Comparison of ENCODE assay signal across 11 cellular contexts in genomic region chr14:69710378-69710777, GRCh38. TPM values are rescaled to one million over a fixed set of nuclear protein-coding genes. Genes with fewer than 3 reads are reported as not detected.
DNase-seq lines count a peak whose midpoint lies in the region; ATAC-seq and TF ChIP-seq lines count a peak whose summit lies in the region.
"Had no signal": no experiment of that assay in that cellular context is flagged by ENCODE, and none has a peak within 500 bp of the region (broad histone marks: within the 10 kb centered on the region; RNA-seq: fewer than 3 reads in every experiment).

No MANE protein-coding gene starts in this region.

- no peak overlapping the region for H3K9ac ChIP-seq in IMR-90 (ENCODE audit: low read depth, low read length)
- no peak overlapping the region for H3K9ac ChIP-seq in MM.1S (ENCODE audit: low read length)
- no peak overlapping the region for H3K9ac ChIP-seq in PC-3 (ENCODE audit: low read length)
- H3K9ac ChIP-seq: SK-N-SH had no signal

- H3F3A ChIP-seq in MM.1S (ENCODE audit: insufficient read depth, low read length): peaks cover 15% of the 10 kb centered on the region
- no peaks in the 10 kb centered on the region for H3F3A ChIP-seq in PC-3 (ENCODE audit: low read length, unreplicated experiment)

- no peak for TF ChIP-seq POLR2A in IMR-90 (IDR thresholded peaks at IDR 0.05; ENCODE audit: low read depth, low read length)

- no peak overlapping the region for H3K18ac ChIP-seq in IMR-90 (ENCODE audit: low read depth, low read length)

- no peaks in the 10 kb centered on the region for H4K20me1 ChIP-seq in IMR-90 (ENCODE audit: insufficient read depth, low read length)
- no peaks in the 10 kb centered on the region for H4K20me1 ChIP-seq in MM.1S (ENCODE audit: insufficient read depth, low read length)
- no peaks in the 10 kb centered on the region for H4K20me1 ChIP-seq in PC-3 (ENCODE audit: low read length)

- H3K79me1 ChIP-seq in IMR-90 (ENCODE audit: low read depth in 1 of 2, low read length in 2 of 2): peaks cover 6 to 37% of the 10 kb centered on the region in 2 experiments; a peak in 3 of 4 replicates

- H3K4ac ChIP-seq in IMR-90 (ENCODE audit: low read depth, low read length): no peak overlapping the region

- H3K27ac ChIP-seq in IMR-90 (ENCODE audit: insufficient read depth, low read length): no peak overlapping the region
- H3K27ac ChIP-seq in naive thymus-derived CD4-positive, alpha-beta T cell (ENCODE audit: low read depth, low read length): no peak overlapping the region
- H3K27ac ChIP-seq in MM.1S (ENCODE audit: low read length): no peak overlapping the region
- H3K27ac ChIP-seq in PC-3 (ENCODE audit: low read length): no peak overlapping the region

- peaks cover 0 to 2% (median 2%) of the 10 kb centered on the region in 3 donors for H3K27me3 Mint-ChIP-seq in CD14-positive monocyte (ENCODE audit: low read depth in 3 of 3)
- no peaks in the 10 kb centered on the region for H3K27me3 Mint-ChIP-seq in activated naive CD8-positive, alpha-beta T cell treated with anti-CD3 and anti-CD28 coated beads, Interleukin-2, amount 50 U/mL, for 24 hours
- H3K27me3 Mint-ChIP-seq in naive thymus-derived CD4-positive, alpha-beta T cell: no peaks in the 10 kb centered on the region

- H3K4me2 ChIP-seq in IMR-90 (ENCODE audit: low read depth, low read length) (no peak overlapping the region), MM.1S (ENCODE audit: low read depth, low read length) (no peak overlapping the region), PC-3 (ENCODE audit: low read length) (no peak overlapping the region)
- H3K4me2 ChIP-seq: SK-N-SH had no signal

- H3K4me3 ChIP-seq in IMR-90 (ENCODE audit: insufficient read depth, low read depth, low read length) (no peak overlapping the region), MM.1S (ENCODE audit: low read length) (no peak overlapping the region), PC-3 (ENCODE audit: low read length) (no peak overlapping the region)
- no peak overlapping the region for H3K4me3 ChIP-seq in naive thymus-derived CD4-positive, alpha-beta T cell (ENCODE audit: low read length)
- H3K4me3 ChIP-seq: tibial artery had no signal

- H4K91ac ChIP-seq in IMR-90 (ENCODE audit: insufficient read depth, low read depth, low read length): no peak overlapping the region

- H3K27ac Mint-ChIP-seq in CD14-positive monocyte: peak overlapping the region; percentile 75 to 93 (median 87)
- H3K27ac Mint-ChIP-seq in activated naive CD8-positive, alpha-beta T cell treated with anti-CD3 and anti-CD28 coated beads, Interleukin-2, amount 50 U/mL, for 24 hours: peak overlapping the region; percentile 44
- H3K27ac Mint-ChIP-seq in naive thymus-derived CD4-positive, alpha-beta T cell: peak overlapping the region in 7 of 9 donors; percentile 1 to 69 (median 39)

- no peak overlapping the region for H2BK20ac ChIP-seq in IMR-90 (ENCODE audit: low read depth, low read length)

- H3K36me3 ChIP-seq in IMR-90 (ENCODE audit: control insufficient read depth, insufficient read depth, low read length) (peaks cover 30% of the 10 kb centered on the region), MM.1S (replicated peaks; ENCODE audit: insufficient read depth, low read length) (no peaks in the 10 kb centered on the region; the same call in 1 of the 2 replicates), PC-3 (ENCODE audit: low read depth, low read length) (no peaks in the 10 kb centered on the region)
- H3K36me3 ChIP-seq in naive thymus-derived CD4-positive, alpha-beta T cell (ENCODE audit: control insufficient read depth in 2 of 3, insufficient read depth in 3 of 3, low read length in 3 of 3): peaks cover 9 to 57% (median 19%) of the 10 kb centered on the region in 3 experiments

- H2AFZ ChIP-seq in IMR-90 (replicated peaks; ENCODE audit: low read length, poor library complexity) (no peak overlapping the region), MM.1S (ENCODE audit: low read length) (no peak overlapping the region), PC-3 (ENCODE audit: low read length) (no peak overlapping the region)

- DNase-seq in CD14-positive monocyte (ENCODE audit: low spot score) (peak; percentile 63), IMR-90 (no peak), NCI-H2107 (lab: John Stamatoyannopoulos, UW) (no peak), MM.1S (no peak), PC-3 (no peak)
- no peak for DNase-seq in activated naive CD8-positive, alpha-beta T cell treated with anti-CD3 and anti-CD28 coated beads, Interleukin-2, amount 50 U/mL, for 24 hours
- DNase-seq in naive thymus-derived CD4-positive, alpha-beta T cell: no peak
- DNase-seq: Caco-2, SK-N-SH, tibial artery had no signal

- H4K8ac ChIP-seq in IMR-90 (ENCODE audit: low read depth in 2 of 2, low read length in 2 of 2): no peak overlapping the region

- ATAC-seq in IMR-90 (ENCODE audit: low read depth) (no peak), PC-3 (no peak), GM18858 (IDR thresholded peaks at IDR 0.05; ENCODE audit: unreplicated experiment) (no peak)
- ATAC-seq in activated naive CD8-positive, alpha-beta T cell treated with anti-CD3 and anti-CD28 coated beads, Interleukin-2, amount 50 U/mL, for 24 hours: no peak
- peak; percentile 69 for ATAC-seq in naive thymus-derived CD4-positive, alpha-beta T cell

- no peak overlapping the region for H2BK5ac ChIP-seq in IMR-90 (ENCODE audit: low read depth, low read length, poor library complexity, severe bottlenecking)

- dilution Hi-C loops in IMR-90 (cut with HindIII; ENCODE audit: low sequenced_read_pairs, unreplicated experiment): no loop called here

- intact Hi-C loops in CD14-positive monocyte (cut with micrococcal nuclease): loop anchor here in 1 of 2 donors (5.0 kb wide), 1 partner anchor 58 kb away; no protein-coding TSS in a partner anchor
- intact Hi-C loops in IMR-90 (cut with micrococcal nuclease): loop anchor here (5.0 kb wide), 1 partner anchor 43 kb away; no protein-coding TSS in a partner anchor
- intact Hi-C loops in naive thymus-derived CD4-positive, alpha-beta T cell (cut with micrococcal nuclease): no loop called here
- intact Hi-C loops in PC-3 (cut with micrococcal nuclease): no loop called here

- no peak overlapping the region for H2BK120ac ChIP-seq in IMR-90 (ENCODE audit: low read depth, low read length)

- no peak overlapping the region for H2BK15ac ChIP-seq in IMR-90 (ENCODE audit: low read depth, low read length)

- H3K14ac ChIP-seq in IMR-90 (replicated peaks; ENCODE audit: low read depth, low read length): no peak overlapping the region

- peaks cover 11% of the 10 kb centered on the region for H3K9me1 ChIP-seq in IMR-90 (ENCODE audit: insufficient read depth, low read length)

- H3K9me2 ChIP-seq in MM.1S (replicated peaks; ENCODE audit: insufficient read depth, low read length) (no peaks in the 10 kb centered on the region), PC-3 (replicated peaks; ENCODE audit: low read length) (no peaks in the 10 kb centered on the region)
- H3K9me2 ChIP-seq: SK-N-SH had no signal

- no peak for TF ChIP-seq RAD21 in IMR-90 (IDR thresholded peaks at IDR 0.05; ENCODE audit: low read length)

- POLR2A ChIA-PET in IMR-90 (lab: Charles Lee; ENCODE audit: unreplicated experiment): interaction anchor here (0.6 kb wide), 2 partner anchors 19 to 95 kb away, joined by 3 to 4 read pairs; no protein-coding TSS in a partner anchor
- POLR2A ChIA-PET in naive thymus-derived CD4-positive, alpha-beta T cell (lab: Charles Lee): interaction anchor here (1.0 to 1.6 kb wide), 4 partner anchors 8 to 62 kb away, joined by 4 to 6 read pairs (median 4); partner anchors contain the start of gene SRSF5
- POLR2A ChIA-PET in PC-3 (lab: Charles Lee; ENCODE audit: unreplicated experiment): no interaction called here

- no peak overlapping the region for H2AK5ac ChIP-seq in IMR-90 (ENCODE audit: low read depth, low read length)

- no peaks in the 10 kb centered on the region for H3K27me3 ChIP-seq in IMR-90 (ENCODE audit: control insufficient read depth, insufficient read depth, low read length)
- no peaks in the 10 kb centered on the region for H3K27me3 ChIP-seq in naive thymus-derived CD4-positive, alpha-beta T cell (ENCODE audit: control insufficient read depth in 2 of 2, insufficient read depth in 2 of 2, low read length in 2 of 2)
- no peaks in the 10 kb centered on the region for H3K27me3 ChIP-seq in MM.1S (replicated peaks; ENCODE audit: insufficient read depth, low read length)
- H3K27me3 ChIP-seq in PC-3 (ENCODE audit: low read length): no peaks in the 10 kb centered on the region
- H3K27me3 ChIP-seq: tibial artery had no signal

- peaks cover 15% of the 10 kb centered on the region for H3K4me1 ChIP-seq in IMR-90 (ENCODE audit: control insufficient read depth, insufficient read depth, low read length)
- H3K4me1 ChIP-seq in naive thymus-derived CD4-positive, alpha-beta T cell (ENCODE audit: control insufficient read depth in 2 of 2, insufficient read depth in 2 of 2, low read length in 2 of 2): peaks cover 4 to 12% of the 10 kb centered on the region in 2 donors
- peaks cover 27% of the 10 kb centered on the region for H3K4me1 ChIP-seq in MM.1S (ENCODE audit: low read length)
- peaks cover 10% of the 10 kb centered on the region; the same call in 1 of the 2 replicates for H3K4me1 ChIP-seq in PC-3 (ENCODE audit: insufficient read depth, low read length)

- H2AK9ac ChIP-seq in IMR-90 (replicated peaks; ENCODE audit: low read depth, low read length, poor library complexity): no peak overlapping the region

- H3K36me3 Mint-ChIP-seq in CD14-positive monocyte: peaks cover 77 to 92% of the 10 kb centered on the region in 2 donors
- H3K36me3 Mint-ChIP-seq in activated naive CD8-positive, alpha-beta T cell treated with anti-CD3 and anti-CD28 coated beads, Interleukin-2, amount 50 U/mL, for 24 hours (ENCODE audit: low read depth): peaks cover 28% of the 10 kb centered on the region
- peaks cover 4 to 50% (median 40%) of the 10 kb centered on the region in 5 donors for H3K36me3 Mint-ChIP-seq in naive thymus-derived CD4-positive, alpha-beta T cell

- CTCF ChIA-PET in IMR-90 (lab: Yijun Ruan, JAX): no interaction called here
- CTCF ChIA-PET in naive thymus-derived CD4-positive, alpha-beta T cell (lab: Charles Lee): interaction anchor here (0.9 to 1.8 kb wide), 3 partner anchors 19 to 126 kb away, joined by 3 to 9 read pairs (median 3); no protein-coding TSS in a partner anchor
- CTCF ChIA-PET in PC-3 (lab: Charles Lee): no interaction called here

- peaks cover 74% of the 10 kb centered on the region for H3K4me1 Mint-ChIP-seq in CD14-positive monocyte
- peaks cover 25% of the 10 kb centered on the region for H3K4me1 Mint-ChIP-seq in activated naive CD8-positive, alpha-beta T cell treated with anti-CD3 and anti-CD28 coated beads, Interleukin-2, amount 50 U/mL, for 24 hours
- peaks cover 20 to 83% (median 33%) of the 10 kb centered on the region in 7 donors for H3K4me1 Mint-ChIP-seq in naive thymus-derived CD4-positive, alpha-beta T cell

- H4K5ac ChIP-seq in IMR-90 (ENCODE audit: low read depth, low read length): no peak overlapping the region

- peak overlapping the region; percentile 32 to 50 for H3K4me3 Mint-ChIP-seq in CD14-positive monocyte
- H3K4me3 Mint-ChIP-seq in activated naive CD8-positive, alpha-beta T cell treated with anti-CD3 and anti-CD28 coated beads, Interleukin-2, amount 50 U/mL, for 24 hours: no peak overlapping the region
- no peak overlapping the region for H3K4me3 Mint-ChIP-seq in naive thymus-derived CD4-positive, alpha-beta T cell

- peaks cover 11% of the 10 kb centered on the region for H3K79me2 ChIP-seq in MM.1S (ENCODE audit: low read length)
- H3K79me2 ChIP-seq in PC-3 (ENCODE audit: low read length): no peaks in the 10 kb centered on the region

- in situ Hi-C loops in IMR-90 (cut with MboI; ENCODE audit: low sequenced_read_pairs): no loop called here

- H3K56ac ChIP-seq in IMR-90 (ENCODE audit: extremely low read depth, insufficient read depth, low read length): no peak overlapping the region

- TF ChIP-seq CTCF in CD14-positive monocyte (IDR thresholded peaks at IDR 0.05) (no peak), IMR-90 (conservative IDR thresholded peaks at IDR 0.05; ENCODE audit: low read depth, low read length) (no peak), MM.1S (IDR thresholded peaks at IDR 0.05; ENCODE audit: low read length) (no peak), PC-3 (conservative IDR thresholded peaks at IDR 0.05; ENCODE audit: low read depth, low read length) (no peak)

- peak overlapping the region; percentile 50; the same call in 1 of the 2 replicates for H3K23ac ChIP-seq in IMR-90 (ENCODE audit: low read depth, low read length)

- H3K9me3 ChIP-seq in IMR-90 (ENCODE audit: control insufficient read depth, insufficient read depth, low read length): no peaks in the 10 kb centered on the region
- H3K9me3 ChIP-seq in naive thymus-derived CD4-positive, alpha-beta T cell (ENCODE audit: control insufficient read depth in 2 of 3, low read length in 3 of 3): no peaks in the 10 kb centered on the region
- no peaks in the 10 kb centered on the region for H3K9me3 ChIP-seq in MM.1S (replicated peaks; ENCODE audit: insufficient read depth, low read length)
- no peaks in the 10 kb centered on the region for H3K9me3 ChIP-seq in PC-3 (ENCODE audit: low read length)
- H3K9me3 ChIP-seq: Caco-2, SK-N-SH, tibial artery had no signal

- BruUV-seq in IMR-90 (replicated peaks; lab: Mats Ljungman, UMichigan) (no TSS peak), PC-3 (replicated peaks; lab: Mats Ljungman, UMichigan) (no TSS peak)

- no peaks in the 10 kb centered on the region for H3K9me3 Mint-ChIP-seq in CD14-positive monocyte
- no peaks in the 10 kb centered on the region for H3K9me3 Mint-ChIP-seq in activated naive CD8-positive, alpha-beta T cell treated with anti-CD3 and anti-CD28 coated beads, Interleukin-2, amount 50 U/mL, for 24 hours
- H3K9me3 Mint-ChIP-seq in naive thymus-derived CD4-positive, alpha-beta T cell: no peaks in the 10 kb centered on the region

- whole genome bisulfite sequencing in IMR-90 (ENCODE audit: extremely low coverage in 2 of 2, insufficient read length in 1 of 2), 2 experiments: 71% methylated on average over 1 of the region's 1 CpG; no CpG with 5 or more reads in 1 of the 2 experiments

RNA-seq across cellular contexts. Expression of gene SRSF5, which starts 56.6 kb away (rescaled TPM):
- 100 to 1,000 TPM; 410 to 502 TPM for polyA plus RNA-seq in CD14-positive monocyte
- total RNA-seq in IMR-90 (2012; rRNA removed): 29.4 and 96.9 TPM in 2 replicates
- polyA plus RNA-seq in IMR-90 (2012; rRNA removed): 219 and 229 TPM in 2 replicates
- 81.4 and 102 TPM in 2 replicates for polyA plus RNA-seq in IMR-90 (2012; cell fraction: cytosol; rRNA removed)
- 215 and 1,047 TPM in 2 replicates for polyA plus RNA-seq in IMR-90 (2012; cell fraction: nucleus; rRNA removed; ENCODE audit: low replicate concordance)
- 1,000 to 10,000 TPM in 4 of 5 experiments, 100 to 1,000 TPM in 1; 355 to 1,361 (median 1,191) TPM for total RNA-seq in naive thymus-derived CD4-positive, alpha-beta T cell
- 1,000 to 10,000 TPM; 1,397 to 1,617 TPM for polyA plus RNA-seq in naive thymus-derived CD4-positive, alpha-beta T cell
- 213 and 309 TPM in 2 replicates for total RNA-seq in PC-3 (2014; rRNA removed)

Comparison
In these comparisons a context has a peak if more than half of its experiments do, and no peak if none do; other contexts are left out.
1. H3K4me3 Mint-ChIP-seq: peak in CD14-positive monocyte (2 of 2); none in activated naive CD8-positive, alpha-beta T cell treated with anti-CD3 and anti-CD28 coated beads, Interleukin-2, amount 50 U/mL, for 24 hours (single experiment) and naive thymus-derived CD4-positive, alpha-beta T cell (0 of 10).
2. Peak in every context shown above with its lines, with median percentiles within 50 percentile points of each other: H3K27ac Mint-ChIP-seq.